In genomic region chr4:36944227-36944626, GRCh38 we compare ENCODE assay signal across 17 cellular contexts.
DNase-seq lines count a peak whose midpoint lies in the region; ATAC-seq lines count a peak whose summit lies in the region.
"Had no signal": no experiment of that assay in that cellular context is flagged by ENCODE, and none has a peak within 500 bp of the region (broad histone marks: within the 10 kb centered on the region; RNA-seq: fewer than 3 reads in every experiment).

No MANE protein-coding gene starts in this region.

- no peak overlapping the region for H3K4me3 Mint-ChIP-seq in stimulated activated naive CD8-positive, alpha-beta T cell treated with anti-CD3 and anti-CD28 coated beads, Interleukin-15, amount 100 ng/mL, for 72 hours
- H3K4me3 Mint-ChIP-seq in T-helper 17 cell = no peak overlapping the region
- H3K4me3 Mint-ChIP-seq: CD8-positive, alpha-beta T cell had no signal

- H3K27ac Mint-ChIP-seq in stimulated activated naive CD8-positive, alpha-beta T cell treated with anti-CD3 and anti-CD28 coated beads, Interleukin-15, amount 100 ng/mL, for 72 hours = no peak overlapping the region
- H3K27ac Mint-ChIP-seq in T-helper 17 cell = no peak overlapping the region
- H3K27ac Mint-ChIP-seq: CD8-positive, alpha-beta T cell had no signal

- H3K9me3 Mint-ChIP-seq in stimulated activated naive CD8-positive, alpha-beta T cell treated with anti-CD3 and anti-CD28 coated beads, Interleukin-15, amount 100 ng/mL, for 72 hours = no peaks in the 10 kb centered on the region
- H3K9me3 Mint-ChIP-seq: CD8-positive, alpha-beta T cell had no signal

- H3K27me3 Mint-ChIP-seq in stimulated activated naive CD8-positive, alpha-beta T cell treated with anti-CD3 and anti-CD28 coated beads, Interleukin-15, amount 100 ng/mL, for 72 hours = no peaks in the 10 kb centered on the region
- H3K27me3 Mint-ChIP-seq in T-helper 17 cell = no peaks in the 10 kb centered on the region

- H3K36me3 Mint-ChIP-seq in T-helper 17 cell (ENCODE audit: low read depth) = no peaks in the 10 kb centered on the region
- H3K36me3 Mint-ChIP-seq: CD8-positive, alpha-beta T cell had no signal

- H3K9me3 ChIP-seq in T-helper 17 cell (ENCODE audit: control insufficient read depth, low read length, poor library complexity, severe bottlenecking) = no peaks in the 10 kb centered on the region
- H3K9me3 ChIP-seq: SJCRH30 had no signal

- ATAC-seq in HG03460 (IDR thresholded peaks at IDR 0.05; ENCODE audit: unreplicated experiment) = no peak
- ATAC-seq in stimulated activated naive CD8-positive, alpha-beta T cell treated with anti-CD3 and anti-CD28 coated beads, Interleukin-15, amount 100 ng/mL, for 72 hours = no peak
- no peak for ATAC-seq in T-helper 17 cell
- ATAC-seq in GM18517 (IDR thresholded peaks at IDR 0.05; ENCODE audit: unreplicated experiment) = no peak
- ATAC-seq: CD8-positive, alpha-beta T cell; HCT116; Panc1 had no signal

- DNase-seq in DMS 273 treated with DMSO at 0.1 percent for 48 hours (lab: John Stamatoyannopoulos, UW) = peak; percentile 11
- DNase-seq in NCI-H526 (lab: John Stamatoyannopoulos, UW) = peak; percentile 28 to 40
- peak; percentile 49 for DNase-seq in inferior parietal cortex (ENCODE audit: extremely low spot score)
- no peak for DNase-seq in stimulated activated naive CD8-positive, alpha-beta T cell treated with anti-CD3 and anti-CD28 coated beads, Interleukin-15, amount 100 ng/mL, for 72 hours
- DNase-seq in T-helper 17 cell = no peak
- DNase-seq: C1 segment of cervical spinal cord; CD8-positive, alpha-beta T cell; GOT3; IMR-90; NCI-H1105; NCI-H510A; NCI-H82; SJCRH30 had no signal

- H3K4me1 Mint-ChIP-seq in stimulated activated naive CD8-positive, alpha-beta T cell treated with anti-CD3 and anti-CD28 coated beads, Interleukin-15, amount 100 ng/mL, for 72 hours = no peaks in the 10 kb centered on the region
- no peaks in the 10 kb centered on the region for H3K4me1 Mint-ChIP-seq in T-helper 17 cell

Comparison
In these comparisons a context has a peak if more than half of its experiments do, and no peak if none do; other contexts are left out.
1. DNase-seq: peak in DMS 273 treated with DMSO at 0.1 percent for 48 hours (single experiment), NCI-H526 (2 of 2) and inferior parietal cortex (single experiment); none in stimulated activated naive CD8-positive, alpha-beta T cell treated with anti-CD3 and anti-CD28 coated beads, Interleukin-15, amount 100 ng/mL, for 72 hours (0 of 2) and T-helper 17 cell (0 of 3).